9 cellular contexts compared by ENCODE assay signal in genomic region chrX:46757593-46757992, GRCh38. TPM values are rescaled to one million over a fixed set of nuclear protein-coding genes. Genes with fewer than 3 reads are reported as not detected.
DNase-seq lines count a peak whose midpoint lies in the region; ATAC-seq, FAIRE-seq and TF ChIP-seq lines count a peak whose summit lies in the region.
"Had no signal": no experiment of that assay in that cellular context is flagged by ENCODE, and none has a peak within 500 bp of the region (broad histone marks: within the 10 kb centered on the region; RNA-seq: fewer than 3 reads in every experiment).

No MANE protein-coding gene starts in this region.

- no peak overlapping the region for H2AFZ ChIP-seq in keratinocyte (ENCODE audit: control insufficient read depth, low read length)

- no peaks in the 10 kb centered on the region for H4K20me1 ChIP-seq in keratinocyte (ENCODE audit: control insufficient read depth, extremely low read depth, insufficient read depth, low read length)

- FAIRE-seq in keratinocyte (lab: Jason Lieb, UNC) = no peak

- intact Hi-C loops in A673 (cut with micrococcal nuclease; ENCODE audit: unreplicated experiment) = no loop called here

- H3K9ac ChIP-seq in keratinocyte (ENCODE audit: control insufficient read depth, extremely low read depth, insufficient read depth, low read length) = no peak overlapping the region

- no peak overlapping the region for H3K27ac Mint-ChIP-seq in activated naive CD8-positive, alpha-beta T cell

- peak overlapping the region; percentile 57 for H3K4me3 ChIP-seq in A673 (ENCODE audit: low read depth, low read length, poor library complexity, severe bottlenecking)
- H3K4me3 ChIP-seq in H7 (ENCODE audit: insufficient read depth, low read depth, low read length) = peak overlapping the region; percentile 79
- H3K4me3 ChIP-seq in keratinocyte (ENCODE audit: control insufficient read depth in 2 of 3, extremely low read depth in 1 of 3, insufficient read depth in 2 of 3, low read depth in 1 of 3, low read length in 3 of 3) = peak overlapping the region in 1 of 3 experiments; percentile 62

- no peaks in the 10 kb centered on the region for H3K36me3 ChIP-seq in A673 (ENCODE audit: insufficient read depth, low read length, poor library complexity, severe bottlenecking)
- H3K36me3 ChIP-seq in H7 (replicated peaks; ENCODE audit: control insufficient read depth, insufficient read depth, low read length) = no peaks in the 10 kb centered on the region
- H3K36me3 ChIP-seq in keratinocyte (ENCODE audit: control insufficient read depth in 2 of 2, extremely low read depth in 1 of 2, insufficient read depth in 2 of 2, low read length in 2 of 2) = no peaks in the 10 kb centered on the region
- H3K36me3 ChIP-seq: heart left ventricle had no signal

- H3K4me2 ChIP-seq in keratinocyte (ENCODE audit: control insufficient read depth, extremely low read depth, insufficient read depth, low read depth, low read length) = peak overlapping the region; percentile 56

- no peaks in the 10 kb centered on the region for H3K36me3 Mint-ChIP-seq in activated naive CD8-positive, alpha-beta T cell

- no peaks in the 10 kb centered on the region for H3K9me1 ChIP-seq in keratinocyte (ENCODE audit: control insufficient read depth, extremely low read depth, insufficient read depth, low read length)

- CTCF ChIA-PET in A673 (lab: Charles Lee) = interaction anchor here (1.3 kb wide), 1 partner anchor 39 kb away, joined by 3 read pairs; no protein-coding TSS in a partner anchor

- ATAC-seq in GM19023 (IDR thresholded peaks at IDR 0.05; ENCODE audit: unreplicated experiment) = no peak
- no peak for ATAC-seq in GM19328 (IDR thresholded peaks at IDR 0.05; ENCODE audit: unreplicated experiment)
- ATAC-seq: heart left ventricle had no signal

- H3K4me1 Mint-ChIP-seq in activated naive CD8-positive, alpha-beta T cell (ENCODE audit: low read depth) = peaks cover 14% of the 10 kb centered on the region

- H3K4me3 Mint-ChIP-seq in activated naive CD8-positive, alpha-beta T cell = peak overlapping the region; percentile 93

- H3K27me3 ChIP-seq in A673 (replicated peaks; ENCODE audit: insufficient read depth, low read depth, low read length, poor library complexity) (no peaks in the 10 kb centered on the region), H7 (ENCODE audit: control insufficient read depth, insufficient read depth, low read length) (no peaks in the 10 kb centered on the region), keratinocyte (ENCODE audit: control insufficient read depth, extremely low read depth, insufficient read depth, low read length) (no peaks in the 10 kb centered on the region)

- dilution Hi-C loops in keratinocyte (cut with MboI; ENCODE audit: extremely low pct_ligation_motif_present, low sequenced_read_pairs) = no loop called here

- TF ChIP-seq CTCF in A673 (conservative IDR thresholded peaks at IDR 0.05; ENCODE audit: low read depth, low read length) (no peak), keratinocyte (optimal IDR thresholded peaks at IDR 0.05 in 1 of 3, IDR thresholded peaks at IDR 0.05 in 1 of 3, conservative IDR thresholded peaks at IDR 0.05 in 1 of 3; ENCODE audit: extremely low read depth in 1 of 3, insufficient read depth in 2 of 3, low read length in 3 of 3) (no peak)

- peaks cover 10% of the 10 kb centered on the region for H3K79me2 ChIP-seq in keratinocyte (ENCODE audit: control insufficient read depth, insufficient read depth, low read length)

- BruUV-seq in A673 (replicated peaks; lab: Mats Ljungman, UMichigan) = no TSS peak

- DNase-seq in A673 (ENCODE audit: low spot score) (no peak), H7 (no peak), keratinocyte (ENCODE audit: low read depth, low spot score) (no peak), NCI-H128 (lab: John Stamatoyannopoulos, UW; ENCODE audit: unreplicated experiment) (no peak)
- DNase-seq in activated effector memory CD4-positive, alpha-beta T cell treated with Interleukin-2 at 50 U/mL for 16 hours = no peak
- DNase-seq: heart left ventricle had no signal

- H3K9me3 ChIP-seq in A673 (ENCODE audit: low read depth, low read length, poor library complexity, severe bottlenecking) (peaks cover 2% of the 10 kb centered on the region), keratinocyte (ENCODE audit: control insufficient read depth, low read depth, low read length) (no peaks in the 10 kb centered on the region)
- H3K9me3 ChIP-seq: heart left ventricle had no signal

- POLR2A ChIA-PET in A673 (lab: Charles Lee; ENCODE audit: low non-redundant PET) = no interaction called here

- no peaks in the 10 kb centered on the region for H3K4me1 ChIP-seq in A673 (ENCODE audit: insufficient read depth, low read length, poor library complexity, severe bottlenecking)
- peaks cover 5% of the 10 kb centered on the region for H3K4me1 ChIP-seq in keratinocyte (ENCODE audit: control insufficient read depth, extremely low read depth, insufficient read depth, low read length)

- H3K27me3 Mint-ChIP-seq in activated naive CD8-positive, alpha-beta T cell = peaks cover 2% of the 10 kb centered on the region

- H3K27ac ChIP-seq in A673 (ENCODE audit: low read depth, low read length, poor library complexity, severe bottlenecking) (no peak overlapping the region), keratinocyte (ENCODE audit: control insufficient read depth, insufficient read depth, low read length) (no peak overlapping the region)
- H3K27ac ChIP-seq: heart left ventricle had no signal

- no peaks in the 10 kb centered on the region for H3K9me3 Mint-ChIP-seq in activated naive CD8-positive, alpha-beta T cell (ENCODE audit: low read depth)

RNA-seq across cellular contexts. Expression of gene SLC9A7, which starts 1.3 kb away (rescaled TPM):
- total RNA-seq in A673 (2021) = 11.3 and 13.1 TPM in 2 replicates
- total RNA-seq in H7 (2014; rRNA removed; shearing (Covaris generic)) = 31.1 and 38.6 TPM in 2 replicates
- polyA plus RNA-seq in keratinocyte = 8.1 to 11.0 TPM (median 10.1 TPM) in 3 replicates
- polyA plus RNA-seq in keratinocyte (2011; ENCODE audit: low read depth) = 2.9 TPM
- polyA plus RNA-seq in keratinocyte (2011; cell fraction: cytosol; rRNA removed) = 5.9 TPM in 2 replicates
- polyA plus RNA-seq in keratinocyte (2011; cell fraction: nucleus; rRNA removed) = 21.5 and 21.8 TPM in 2 replicates
- 3.6 and 7.6 TPM in 2 replicates for polyA plus RNA-seq in keratinocyte (2012; ENCODE audit: low replicate concordance)
- polyA minus RNA-seq in keratinocyte = 33.9 to 36.4 TPM (median 35.2 TPM) in 3 replicates
- polyA minus RNA-seq in keratinocyte (2011; cell fraction: cytosol; rRNA and poly(A)+ RNA removed) = 17.1 TPM
- polyA minus RNA-seq in keratinocyte (2011; cell fraction: nucleus; rRNA and poly(A)+ RNA removed) = 37.7 and 56.2 TPM in 2 replicates
